ENCODE assay signal across 12 cellular contexts in the genomic region with DNA sequence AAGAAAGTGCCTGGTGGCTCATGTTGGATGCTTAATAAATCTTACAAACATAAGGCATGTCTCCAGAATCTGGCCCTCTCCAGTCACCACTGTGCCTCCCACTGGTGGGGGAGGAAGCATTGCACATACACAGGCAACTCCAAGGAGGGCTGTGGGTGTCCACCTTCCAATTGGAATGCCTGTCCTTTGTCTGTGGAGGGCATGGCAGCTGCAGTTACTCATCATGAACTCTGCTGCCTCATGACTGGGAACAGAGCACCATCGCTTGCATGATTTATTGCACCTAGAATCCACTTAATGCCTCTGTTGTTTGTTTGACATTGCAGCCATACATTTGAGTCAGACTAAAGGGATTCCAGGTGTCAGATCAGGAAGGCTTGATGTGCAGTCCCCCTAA.
DNase-seq lines count a peak whose midpoint lies in the region; ATAC-seq and TF ChIP-seq lines count a peak whose summit lies in the region.
"Had no signal": no experiment of that assay in that cellular context is flagged by ENCODE, and none has a peak within 500 bp of the region (broad histone marks: within the 10 kb centered on the region; RNA-seq: fewer than 3 reads in every experiment).

No MANE protein-coding gene starts in this region.

- ATAC-seq in GM18868 (IDR thresholded peaks at IDR 0.05; ENCODE audit: unreplicated experiment) (peak; percentile 10), RWPE2 (ENCODE audit: low read depth) (peak; percentile 85), right cardiac atrium (peak; percentile 26 to 29), GM21381 (IDR thresholded peaks at IDR 0.05; ENCODE audit: unreplicated experiment) (no peak)
- no peak for ATAC-seq in activated naive CD8-positive, alpha-beta T cell treated with anti-CD3 and anti-CD28 coated beads, Interleukin-2, amount 50 U/mL, for 24 hours

- H4K20me1 ChIP-seq in H9 (ENCODE audit: control insufficient read depth, insufficient read depth, insufficient read length): peaks cover 2% of the 10 kb centered on the region

- H2BK120ac ChIP-seq in H9 (ENCODE audit: low read depth, low read length, poor library complexity, severe bottlenecking): no peak overlapping the region

- H4K91ac ChIP-seq in H9 (ENCODE audit: insufficient read length, low read depth, low read length): no peak overlapping the region

- no peak overlapping the region for H2AFZ ChIP-seq in H9 (ENCODE audit: low read length)

- TF ChIP-seq CTCF in RWPE2 (IDR thresholded peaks at IDR 0.05; ENCODE audit: poor library complexity, severe bottlenecking) (peak; percentile 6), H9 (conservative IDR thresholded peaks at IDR 0.05) (no peak)

- intact Hi-C loops in right cardiac atrium (cut with DNase I): loop anchor here in 2 of 4 donors (5.0 to 10.0 kb wide), 4 partner anchors 46 to 156 kb away; no protein-coding TSS in a partner anchor

- H3K9me3 ChIP-seq in RWPE2 (ENCODE audit: severe bottlenecking): no peaks in the 10 kb centered on the region
- no peaks in the 10 kb centered on the region for H3K9me3 ChIP-seq in right cardiac atrium (ENCODE audit: control insufficient read depth, low read length)
- H3K9me3 ChIP-seq in H9 (ENCODE audit: control insufficient read depth, low read depth, low read length): no peaks in the 10 kb centered on the region

- no peak overlapping the region for H2BK5ac ChIP-seq in H9 (ENCODE audit: insufficient read length, low read length)

- H2AK5ac ChIP-seq in H9 (ENCODE audit: insufficient read length, low read length): no peak overlapping the region

- no peak overlapping the region for H2BK15ac ChIP-seq in H9 (ENCODE audit: low read depth, low read length)

- no peaks in the 10 kb centered on the region for H3K36me3 Mint-ChIP-seq in H9 (ENCODE audit: insufficient read depth in 1 of 3, low read depth in 3 of 3)
- H3K36me3 Mint-ChIP-seq in activated naive CD8-positive, alpha-beta T cell treated with anti-CD3 and anti-CD28 coated beads, Interleukin-2, amount 50 U/mL, for 24 hours (ENCODE audit: low read depth): no peaks in the 10 kb centered on the region

- H3K36me3 ChIP-seq in RWPE2 (ENCODE audit: low read depth): no peaks in the 10 kb centered on the region

- peaks cover 8% of the 10 kb centered on the region for H3K4me1 ChIP-seq in RWPE2 (ENCODE audit: insufficient read depth, poor library complexity, severe bottlenecking)
- H3K4me1 ChIP-seq in right cardiac atrium (ENCODE audit: control insufficient read depth, insufficient read depth, low read length): peaks cover 10% of the 10 kb centered on the region
- H3K4me1 ChIP-seq in H9 (ENCODE audit: insufficient read depth, low read length): no peaks in the 10 kb centered on the region

- H3K4me3 Mint-ChIP-seq in H9: no peak overlapping the region
- no peak overlapping the region for H3K4me3 Mint-ChIP-seq in activated naive CD8-positive, alpha-beta T cell treated with anti-CD3 and anti-CD28 coated beads, Interleukin-2, amount 50 U/mL, for 24 hours
- H3K4me3 Mint-ChIP-seq: activated CD4-positive, alpha-beta T cell treated with anti-CD3 and anti-CD28 coated beads, Interleukin-2, amount 10 ng/mL, durations not matched to agents 7 days and 5 days had no signal

- H3K79me1 ChIP-seq in H9 (ENCODE audit: insufficient read depth, low read depth, low read length, poor library complexity, severe bottlenecking): no peaks in the 10 kb centered on the region

- no peak overlapping the region for H3T11ph ChIP-seq in H9 (ENCODE audit: low read length)

- peaks cover 0 to 2% of the 10 kb centered on the region in 2 experiments; a peak in 1 of 5 replicates for H3K9me3 Mint-ChIP-seq in H9
- H3K9me3 Mint-ChIP-seq in activated naive CD8-positive, alpha-beta T cell treated with anti-CD3 and anti-CD28 coated beads, Interleukin-2, amount 50 U/mL, for 24 hours: no peaks in the 10 kb centered on the region

- H3K27me3 Mint-ChIP-seq in H9 (ENCODE audit: low read depth): no peaks in the 10 kb centered on the region
- no peaks in the 10 kb centered on the region for H3K27me3 Mint-ChIP-seq in activated naive CD8-positive, alpha-beta T cell treated with anti-CD3 and anti-CD28 coated beads, Interleukin-2, amount 50 U/mL, for 24 hours
- H3K27me3 Mint-ChIP-seq: activated CD4-positive, alpha-beta T cell treated with anti-CD3 and anti-CD28 coated beads, Interleukin-2, amount 10 ng/mL, durations not matched to agents 7 days and 5 days had no signal

- peaks cover 8 to 9% of the 10 kb centered on the region in 2 experiments for H3K4me1 Mint-ChIP-seq in H9
- no peaks in the 10 kb centered on the region for H3K4me1 Mint-ChIP-seq in activated naive CD8-positive, alpha-beta T cell treated with anti-CD3 and anti-CD28 coated beads, Interleukin-2, amount 50 U/mL, for 24 hours
- H3K4me1 Mint-ChIP-seq: activated CD4-positive, alpha-beta T cell treated with anti-CD3 and anti-CD28 coated beads, Interleukin-2, amount 10 ng/mL, durations not matched to agents 7 days and 5 days had no signal

- H3K4me2 ChIP-seq in H9 (ENCODE audit: insufficient read depth, insufficient read length, low read length): no peak overlapping the region

- H2BK20ac ChIP-seq in H9 (ENCODE audit: low read depth, low read length, poor library complexity, severe bottlenecking): no peak overlapping the region

- no peak overlapping the region for H3K56ac ChIP-seq in H9 (ENCODE audit: insufficient read length, low read depth, low read length)

- no peak overlapping the region for H4K8ac ChIP-seq in H9 (replicated peaks; ENCODE audit: insufficient read length, low read depth, low read length)

- H3K27me3 ChIP-seq in RWPE2 (ENCODE audit: insufficient read depth, poor library complexity, severe bottlenecking) (no peaks in the 10 kb centered on the region), right cardiac atrium (ENCODE audit: control insufficient read depth, insufficient read depth) (no peaks in the 10 kb centered on the region), H9 (ENCODE audit: insufficient read depth, low read length) (no peaks in the 10 kb centered on the region)

- no peak overlapping the region for H3K4ac ChIP-seq in H9 (ENCODE audit: low read depth, low read length)

- H3K4me3 ChIP-seq in RWPE2 (ENCODE audit: severe bottlenecking) (no peak overlapping the region), right cardiac atrium (ENCODE audit: low read length) (no peak overlapping the region)

- no peak overlapping the region for H3K18ac ChIP-seq in H9 (ENCODE audit: insufficient read length, low read depth, low read length)

- no peak overlapping the region for H3K14ac ChIP-seq in H9 (ENCODE audit: insufficient read depth, low read length)

- no peak overlapping the region for H3K27ac ChIP-seq in RWPE2 (ENCODE audit: poor library complexity, severe bottlenecking)
- peak overlapping the region; percentile 99 for H3K27ac ChIP-seq in right cardiac atrium (ENCODE audit: low read length)
- H3K27ac ChIP-seq in H9 (ENCODE audit: insufficient read length, low read depth, low read length): no peak overlapping the region
- H3K27ac ChIP-seq: C4-2B had no signal

- DNase-seq in A172 (ENCODE audit: low spot score) (peak; percentile 92), RWPE2 (ENCODE audit: low spot score) (no peak), right cardiac atrium (no peak), H9 (no peak), COR-L47 (lab: John Stamatoyannopoulos, UW) (no peak)
- DNase-seq in activated naive CD8-positive, alpha-beta T cell treated with anti-CD3 and anti-CD28 coated beads, Interleukin-2, amount 50 U/mL, for 24 hours: no peak
- DNase-seq: activated CD4-positive, alpha-beta T cell treated with anti-CD3 and anti-CD28 coated beads, Interleukin-2, amount 10 ng/mL, durations not matched to agents 7 days and 5 days; glutamatergic neuron; NK-92 treated with Interleukin-12 subunit alpha and Interleukin-12 subunit beta, amount 100 ng/mL, for 24 hours had no signal

- H3K27ac Mint-ChIP-seq in H9: peak overlapping the region in 1 of 3 experiments; percentile 19; a peak in 1 of 7 replicates
- H3K27ac Mint-ChIP-seq in activated naive CD8-positive, alpha-beta T cell treated with anti-CD3 and anti-CD28 coated beads, Interleukin-2, amount 50 U/mL, for 24 hours: no peak overlapping the region
- H3K27ac Mint-ChIP-seq: activated CD4-positive, alpha-beta T cell treated with anti-CD3 and anti-CD28 coated beads, Interleukin-2, amount 10 ng/mL, durations not matched to agents 7 days and 5 days had no signal

- no peak overlapping the region for H2BK12ac ChIP-seq in H9 (ENCODE audit: insufficient read length, low read depth, low read length)

- H3K9ac ChIP-seq in H9 (ENCODE audit: extremely low read depth, insufficient read length, low read length): no peak overlapping the region

- WGBS in right cardiac atrium: 84% methylated on average over 1 of the region's 1 CpG
- WGBS in H9 (ENCODE audit: extremely low coverage, insufficient read length, low lambda C conversion rate): no CpG with 5 or more reads among the region's 1 CpG

- H3K79me2 ChIP-seq in H9 (ENCODE audit: insufficient read depth, low read length): no peaks in the 10 kb centered on the region

- no peaks in the 10 kb centered on the region for H3K23me2 ChIP-seq in H9 (ENCODE audit: insufficient read length, low read depth, low read length, poor library complexity, severe bottlenecking)

- H4K5ac ChIP-seq in H9 (ENCODE audit: insufficient read length, low read depth, low read length): no peak overlapping the region

- H3K23ac ChIP-seq in H9 (ENCODE audit: insufficient read length, low read depth, low read length): no peak overlapping the region

Comparison
In these comparisons a context has a peak if more than half of its experiments do, and no peak if none do; other contexts are left out.
1. ATAC-seq: peak in GM18868 (single experiment), RWPE2 (single experiment) and right cardiac atrium (2 of 2); none in activated naive CD8-positive, alpha-beta T cell treated with anti-CD3 and anti-CD28 coated beads, Interleukin-2, amount 50 U/mL, for 24 hours (single experiment) and GM21381 (single experiment).